Comparison of ENCODE assay signal across 8 cellular contexts in genomic region chr3:94115482-94115881, GRCh38. TPM values are rescaled to one million over a fixed set of nuclear protein-coding genes. Genes with fewer than 3 reads are reported as not detected.
DNase-seq lines count a peak whose midpoint lies in the region; ATAC-seq and TF ChIP-seq lines count a peak whose summit lies in the region.

No MANE protein-coding gene starts in this region.

- no peaks in the 10 kb centered on the region for H3K9me3 Mint-ChIP-seq in stimulated activated memory B cell treated with anti-CD40 and anti-IgM and Interleukin-4, amounts not matched to agents 10 μg/mL and 1 μg/mL and 100 μg/mL, for 72 hours
- H3K9me3 Mint-ChIP-seq in activated T-helper 17 cell treated with anti-CD3 and anti-CD28 coated beads, Interleukin-2, amount 50 U/mL, for 72 hours = no peaks in the 10 kb centered on the region

- no peaks in the 10 kb centered on the region for H3K9me3 ChIP-seq in adipocyte (ENCODE audit: control insufficient read depth, low read length)

- no peaks in the 10 kb centered on the region for H3K27me3 Mint-ChIP-seq in stimulated activated memory B cell treated with anti-CD40 and anti-IgM and Interleukin-4, amounts not matched to agents 10 μg/mL and 1 μg/mL and 100 μg/mL, for 72 hours
- no peaks in the 10 kb centered on the region for H3K27me3 Mint-ChIP-seq in activated T-helper 17 cell treated with anti-CD3 and anti-CD28 coated beads, Interleukin-2, amount 50 U/mL, for 72 hours

- peaks cover 20% of the 10 kb centered on the region for H3K36me3 Mint-ChIP-seq in stimulated activated memory B cell treated with anti-CD40 and anti-IgM and Interleukin-4, amounts not matched to agents 10 μg/mL and 1 μg/mL and 100 μg/mL, for 72 hours
- H3K36me3 Mint-ChIP-seq in activated T-helper 17 cell treated with anti-CD3 and anti-CD28 coated beads, Interleukin-2, amount 50 U/mL, for 72 hours (ENCODE audit: low read depth) = peaks cover 34% of the 10 kb centered on the region

- no peak overlapping the region for H3K9ac ChIP-seq in adipocyte (ENCODE audit: low read length)

- H3K27ac Mint-ChIP-seq in stimulated activated memory B cell treated with anti-CD40 and anti-IgM and Interleukin-4, amounts not matched to agents 10 μg/mL and 1 μg/mL and 100 μg/mL, for 72 hours = no peak overlapping the region
- no peak overlapping the region for H3K27ac Mint-ChIP-seq in activated T-helper 17 cell treated with anti-CD3 and anti-CD28 coated beads, Interleukin-2, amount 50 U/mL, for 72 hours

- H3K36me3 ChIP-seq in adipocyte (ENCODE audit: control insufficient read depth, insufficient read depth, low read length, severe bottlenecking) = peaks cover 6% of the 10 kb centered on the region

- TF ChIP-seq RAD21 in Ishikawa (IDR thresholded peaks at IDR 0.05; ENCODE audit: low read depth) = peak; percentile 35; the same call in 1 of the 2 replicates

- no peak for ATAC-seq in stimulated activated memory B cell treated with anti-CD40 and anti-IgM and Interleukin-4, amounts not matched to agents 10 μg/mL and 1 μg/mL and 100 μg/mL, for 72 hours
- no peak for ATAC-seq in GM18873 (IDR thresholded peaks at IDR 0.05; ENCODE audit: low FRiP score, unreplicated experiment)
- ATAC-seq in activated T-helper 17 cell treated with anti-CD3 and anti-CD28 coated beads, Interleukin-2, amount 50 U/mL, for 72 hours (replicated peaks) = no peak

- no peaks in the 10 kb centered on the region for H3K4me1 ChIP-seq in adipocyte (ENCODE audit: control insufficient read depth, insufficient read depth, low read length)

- H3K4me3 Mint-ChIP-seq in stimulated activated memory B cell treated with anti-CD40 and anti-IgM and Interleukin-4, amounts not matched to agents 10 μg/mL and 1 μg/mL and 100 μg/mL, for 72 hours = no peak overlapping the region
- no peak overlapping the region for H3K4me3 Mint-ChIP-seq in activated T-helper 17 cell treated with anti-CD3 and anti-CD28 coated beads, Interleukin-2, amount 50 U/mL, for 72 hours

- H3K27me3 ChIP-seq in adipocyte (replicated peaks; ENCODE audit: control insufficient read depth, insufficient read depth, low read length) = no peaks in the 10 kb centered on the region

- TF ChIP-seq EP300 in Ishikawa (IDR thresholded peaks at IDR 0.05; ENCODE audit: borderline replicate concordance) = no peak

- H3K4me3 ChIP-seq in adipocyte (ENCODE audit: low read length) = no peak overlapping the region

- no peaks in the 10 kb centered on the region for H3K4me1 Mint-ChIP-seq in stimulated activated memory B cell treated with anti-CD40 and anti-IgM and Interleukin-4, amounts not matched to agents 10 μg/mL and 1 μg/mL and 100 μg/mL, for 72 hours
- peaks cover 6% of the 10 kb centered on the region for H3K4me1 Mint-ChIP-seq in activated T-helper 17 cell treated with anti-CD3 and anti-CD28 coated beads, Interleukin-2, amount 50 U/mL, for 72 hours

- DNase-seq in AML-193 (lab: John Stamatoyannopoulos, UW) = peak; percentile 25 to 39
- peak; percentile 59 for DNase-seq in adipocyte (ENCODE audit: low read depth)
- peak; percentile 45 for DNase-seq in iris pigment epithelial cell (ENCODE audit: low read depth)
- DNase-seq in stimulated activated CD4-positive, alpha-beta T cell treated with anti-CD3 and anti-CD28 coated beads, Interleukin-2, amount 100 ng/mL, for 24 hours = no peak

TF ChIP-seq in Ishikawa, 13 proteins besides CTCF, POLR2A, EP300 and RAD21:
- no peak for TF ChIP-seq TEAD4 (IDR thresholded peaks at IDR 0.05)
- no peak for TF ChIP-seq REST (IDR thresholded peaks at IDR 0.05; ENCODE audit: low read depth)
- TF ChIP-seq CEBPB (IDR thresholded peaks at IDR 0.05) = no peak
- no peak for TF ChIP-seq TCF12 (IDR thresholded peaks at IDR 0.05; ENCODE audit: low read depth)
- TF ChIP-seq USF1 (IDR thresholded peaks at IDR 0.05) = no peak
- no peak for TF ChIP-seq MAX (IDR thresholded peaks at IDR 0.05)
- TF ChIP-seq CREB1 (IDR thresholded peaks at IDR 0.05; ENCODE audit: low read depth) = no peak
- no peak for TF ChIP-seq TAF1 (IDR thresholded peaks at IDR 0.05; ENCODE audit: low read depth)
- TF ChIP-seq YY1 (IDR thresholded peaks at IDR 0.05; ENCODE audit: low read depth) = no peak
- no peak for TF ChIP-seq ZBTB7A (IDR thresholded peaks at IDR 0.05; ENCODE audit: low read depth)
- TF ChIP-seq FOXM1 (IDR thresholded peaks at IDR 0.05; ENCODE audit: borderline replicate concordance, low read depth) = no peak
- no peak for TF ChIP-seq EGR1 (IDR thresholded peaks at IDR 0.05)
- no peak for TF ChIP-seq NFIC (IDR thresholded peaks at IDR 0.05)
TF ChIP-seq in Ishikawa: peak in this region for 0.

RNA-seq across cellular contexts. Expression of gene NSUN3, which starts 52.6 kb away (rescaled TPM):
- total RNA-seq in activated T-helper 17 cell treated with anti-CD3 and anti-CD28 coated beads, Interleukin-2, amount 50 U/mL, for 72 hours = 10 to 100 TPM; 17.8 to 25.8 TPM

RNA-seq across cellular contexts. Expression of gene DHFR2, which starts 52.8 kb away (rescaled TPM):
- total RNA-seq in activated T-helper 17 cell treated with anti-CD3 and anti-CD28 coated beads, Interleukin-2, amount 50 U/mL, for 72 hours = 1 to 10 TPM; 7.9 to 9.4 TPM

Comparison
In these comparisons a context has a peak if more than half of its experiments do, and no peak if none do; other contexts are left out.
1. DNase-seq: peak in AML-193 (2 of 2), adipocyte (single experiment) and iris pigment epithelial cell (single experiment); none in stimulated activated CD4-positive, alpha-beta T cell treated with anti-CD3 and anti-CD28 coated beads, Interleukin-2, amount 100 ng/mL, for 24 hours (0 of 2).